Comparison of ENCODE assay signal across 8 cellular contexts in genomic region chr17:7045492-7046126, GRCh38. TPM values are rescaled to one million over a fixed set of nuclear protein-coding genes. Genes with fewer than 3 reads are reported as not detected.
A peak's percentile ranks its signal among the peaks of the same experiment; 100 is the strongest.
DNase-seq lines count a peak whose midpoint lies in the region; ATAC-seq and TF ChIP-seq lines count a peak whose summit lies in the region.

No MANE protein-coding gene starts in this region.

- in situ Hi-C loops in GM13976 (cut with MboI; ENCODE audit: low sequenced_read_pairs, unreplicated experiment), result loop anchor here (25.0 kb wide), 1 partner anchor 242 kb away; the partner anchor contains the start of genes SLC2A4 and YBX2

- peaks cover 10% of the 10 kb centered on the region for H3K27me3 Mint-ChIP-seq in activated CD8-positive, alpha-beta T cell treated with anti-CD3 and anti-CD28 coated beads, Interleukin-2, amount 10 ng/mL, durations not matched to agents 7 days and 5 days (ENCODE audit: low read depth)
- H3K27me3 Mint-ChIP-seq in neural crest cell (ENCODE audit: low read depth), result peaks cover 82% of the 10 kb centered on the region

- H3K9me3 Mint-ChIP-seq in activated CD8-positive, alpha-beta T cell treated with anti-CD3 and anti-CD28 coated beads, Interleukin-2, amount 10 ng/mL, durations not matched to agents 7 days and 5 days (ENCODE audit: insufficient read depth), result no peaks in the 10 kb centered on the region
- no peaks in the 10 kb centered on the region for H3K9me3 Mint-ChIP-seq in neural crest cell

- peak; percentile 63 for TF ChIP-seq CTCF in GM13976 (IDR thresholded peaks at IDR 0.05; ENCODE audit: borderline replicate concordance, control extremely low read depth, extremely low read depth, insufficient read depth, missing control alignments)
- peak; percentile 98 for TF ChIP-seq CTCF in neural crest cell (conservative IDR thresholded peaks at IDR 0.05)

- H3K4me1 Mint-ChIP-seq in activated CD8-positive, alpha-beta T cell treated with anti-CD3 and anti-CD28 coated beads, Interleukin-2, amount 10 ng/mL, durations not matched to agents 7 days and 5 days (ENCODE audit: low read depth), result peaks cover 38% of the 10 kb centered on the region
- H3K4me1 Mint-ChIP-seq in neural crest cell, result peaks cover 35% of the 10 kb centered on the region

- peak; percentile 42 for ATAC-seq in activated CD8-positive, alpha-beta T cell treated with anti-CD3 and anti-CD28 coated beads, Interleukin-2, amount 10 ng/mL, durations not matched to agents 7 days and 5 days
- no peak for ATAC-seq in HG02763 (IDR thresholded peaks at IDR 0.05; ENCODE audit: unreplicated experiment)

- CTCF ChIA-PET in activated CD8-positive, alpha-beta T cell treated with anti-CD3 and anti-CD28 coated beads, Interleukin-2, amount 10 ng/mL, durations not matched to agents 7 days and 5 days (lab: Charles Lee), result interaction anchor here (0.7 to 13.6 kb wide), 64 partner anchors 8 to 642 kb away, joined by 3 to 395 read pairs (median 4); partner anchors contain the start of genes ACADVL, ACAP1, ASGR1 and DLG4

- H3K4me3 Mint-ChIP-seq in activated CD8-positive, alpha-beta T cell treated with anti-CD3 and anti-CD28 coated beads, Interleukin-2, amount 10 ng/mL, durations not matched to agents 7 days and 5 days, result peak overlapping the region; percentile 73
- H3K4me3 Mint-ChIP-seq in neural crest cell, result peak overlapping the region; percentile 55

- DNase-seq in AG20443 (ENCODE audit: low spot score) (peak; percentile 54), GM13976 (ENCODE audit: low spot score) (no peak), NCI-H446 treated with DMSO at 0.1 percent for 48 hours (lab: John Stamatoyannopoulos, UW) (peak; percentile 27), fibroblast of gingiva (ENCODE audit: low read depth) (peak; percentile 67), neural crest cell (ENCODE audit: low read depth, low spot score) (peak; percentile 33), iPS-NIHi11 (ENCODE audit: low spot score) (no peak)
- DNase-seq in activated CD8-positive, alpha-beta T cell treated with anti-CD3 and anti-CD28 coated beads, Interleukin-2, amount 10 ng/mL, durations not matched to agents 7 days and 5 days, result peak; percentile 68

- peaks cover 1% of the 10 kb centered on the region for H3K36me3 Mint-ChIP-seq in activated CD8-positive, alpha-beta T cell treated with anti-CD3 and anti-CD28 coated beads, Interleukin-2, amount 10 ng/mL, durations not matched to agents 7 days and 5 days (ENCODE audit: low read depth)
- no peaks in the 10 kb centered on the region for H3K36me3 Mint-ChIP-seq in neural crest cell (ENCODE audit: low read depth)

- H3K27ac Mint-ChIP-seq in activated CD8-positive, alpha-beta T cell treated with anti-CD3 and anti-CD28 coated beads, Interleukin-2, amount 10 ng/mL, durations not matched to agents 7 days and 5 days, result peak overlapping the region; percentile 66
- H3K27ac Mint-ChIP-seq in neural crest cell (ENCODE audit: unreplicated experiment), result no peak overlapping the region

- POLR2A ChIA-PET in activated CD8-positive, alpha-beta T cell treated with anti-CD3 and anti-CD28 coated beads, Interleukin-2, amount 10 ng/mL, durations not matched to agents 7 days and 5 days (lab: Charles Lee), result interaction anchor here (0.6 to 2.9 kb wide), 10 partner anchors 10 to 413 kb away, joined by 3 to 24 read pairs (median 5); partner anchors contain the start of genes ACADVL and SLC16A13

RNA-seq across cellular contexts. Expression of gene SLC16A11, which starts 1.7 kb away (rescaled TPM):
- under 1 TPM; 0.34 to 0.39 TPM for total RNA-seq in activated CD8-positive, alpha-beta T cell treated with anti-CD3 and anti-CD28 coated beads, Interleukin-2, amount 10 ng/mL, durations not matched to agents 7 days and 5 days
- not detected in 2 replicates for total RNA-seq in neural crest cell

RNA-seq across cellular contexts. Expression of gene SLC16A13, which starts 9.8 kb away (rescaled TPM):
- total RNA-seq in activated CD8-positive, alpha-beta T cell treated with anti-CD3 and anti-CD28 coated beads, Interleukin-2, amount 10 ng/mL, durations not matched to agents 7 days and 5 days, result 10 to 100 TPM; 14.8 to 15.0 TPM
- 11.1 and 12.2 TPM in 2 replicates for total RNA-seq in neural crest cell

RNA-seq across cellular contexts. Expression of gene BCL6B, which starts 22.8 kb away (rescaled TPM):
- total RNA-seq in activated CD8-positive, alpha-beta T cell treated with anti-CD3 and anti-CD28 coated beads, Interleukin-2, amount 10 ng/mL, durations not matched to agents 7 days and 5 days, result under 1 TPM; 0.47 to 0.63 TPM
- total RNA-seq in neural crest cell, result 0.41 and 0.42 TPM in 2 replicates

RNA-seq across cellular contexts. Expression of gene RNASEK, which starts 33.2 kb away (rescaled TPM):
- total RNA-seq in activated CD8-positive, alpha-beta T cell treated with anti-CD3 and anti-CD28 coated beads, Interleukin-2, amount 10 ng/mL, durations not matched to agents 7 days and 5 days, result 100 to 1,000 TPM; 104 to 116 TPM
- 143 and 157 TPM in 2 replicates for total RNA-seq in neural crest cell

RNA-seq across cellular contexts. Expression of gene CLEC10A, which starts 34.4 kb away (rescaled TPM):
- not detected for total RNA-seq in activated CD8-positive, alpha-beta T cell treated with anti-CD3 and anti-CD28 coated beads, Interleukin-2, amount 10 ng/mL, durations not matched to agents 7 days and 5 days
- not detected in 2 replicates for total RNA-seq in neural crest cell

Comparison
In these comparisons a context has a peak if more than half of its experiments do, and no peak if none do; other contexts are left out.
1. DNase-seq: peak in AG20443 (single experiment), NCI-H446 treated with DMSO at 0.1 percent for 48 hours (single experiment), activated CD8-positive, alpha-beta T cell treated with anti-CD3 and anti-CD28 coated beads, Interleukin-2, amount 10 ng/mL, durations not matched to agents 7 days and 5 days (single experiment), fibroblast of gingiva (single experiment) and neural crest cell (single experiment); none in GM13976 (single experiment) and iPS-NIHi11 (single experiment).